1 cellular context compared by ENCODE assay signal in genomic region chr1:116485071-116485735, GRCh38.
TF ChIP-seq lines count a peak whose summit lies in the region.

No MANE protein-coding gene starts in this region.

TF ChIP-seq in HepG2, 621 proteins besides CTCF, POLR2A, EP300 and RAD21 (continued from another document and continues in another):
- TF ChIP-seq ZNF407 (CRISPR knock-in tag; IDR thresholded peaks at IDR 0.05; ENCODE audit: not compliant biosample characterization) (no peak), FOXJ3 (CRISPR knock-in tag; IDR thresholded peaks at IDR 0.05; ENCODE audit: borderline replicate concordance) (peak; percentile 39; the same call in 1 of the 2 replicates), ZNF101 (CRISPR knock-in tag; IDR thresholded peaks at IDR 0.05; ENCODE audit: borderline replicate concordance, low read depth) (no peak), PRPF4 (IDR thresholded peaks at IDR 0.05; ENCODE audit: low read depth, low read length, poor library complexity, severe bottlenecking) (no peak), SRF (IDR thresholded peaks at IDR 0.05; ENCODE audit: low read depth, low read length) (no peak), PPARG (CRISPR knock-in tag; conservative IDR thresholded peaks at IDR 0.05) (peak; percentile 42; the same call in 1 of the 2 replicates), ZSCAN29 (CRISPR knock-in tag; conservative IDR thresholded peaks at IDR 0.05) (0 out of 2 replicates have a peak, but pooled peaks have one; percentile 24), HIVEP1 (CRISPR knock-in tag; IDR thresholded peaks at IDR 0.05) (no peak), KDM3A (CRISPR knock-in tag; IDR thresholded peaks at IDR 0.05; ENCODE audit: low read depth) (peak; percentile 75; the same call in 1 of the 2 replicates), MBD4 (IDR thresholded peaks at IDR 0.05; ENCODE audit: borderline replicate concordance, low read length) (no peak), TBP (CRISPR knock-in tag; IDR thresholded peaks at IDR 0.05) (no peak), SMYD3 (CRISPR knock-in tag; IDR thresholded peaks at IDR 0.05) (no peak), ZFP41 (CRISPR knock-in tag; IDR thresholded peaks at IDR 0.05; ENCODE audit: borderline replicate concordance) (no peak), TOPORS (CRISPR knock-in tag; IDR thresholded peaks at IDR 0.05) (no peak), ZNF552 (CRISPR knock-in tag; IDR thresholded peaks at IDR 0.05; ENCODE audit: borderline replicate concordance) (no peak), CCAR2 (optimal IDR thresholded peaks at IDR 0.05; ENCODE audit: low read depth, low read length) (no peak), ATF2 (CRISPR knock-in tag; IDR thresholded peaks at IDR 0.05) (peak; percentile 58), TBX2 (CRISPR knock-in tag; IDR thresholded peaks at IDR 0.05; ENCODE audit: borderline replicate concordance) (no peak; the same call in 1 of the 2 replicates), MAF1 (CRISPR knock-in tag; IDR thresholded peaks at IDR 0.05; ENCODE audit: borderline replicate concordance) (no peak), NFIB (CRISPR knock-in tag; IDR thresholded peaks at IDR 0.05; ENCODE audit: borderline replicate concordance) (no peak), ZNF180 (CRISPR knock-in tag; IDR thresholded peaks at IDR 0.05; ENCODE audit: borderline replicate concordance, low read depth) (no peak), MTF1 (CRISPR knock-in tag; IDR thresholded peaks at IDR 0.05) (no peak), RERE (CRISPR knock-in tag; IDR thresholded peaks at IDR 0.05; ENCODE audit: low read depth) (no peak), ZNF562 (CRISPR knock-in tag; IDR thresholded peaks at IDR 0.05; ENCODE audit: borderline replicate concordance) (no peak), ZFX (CRISPR knock-in tag; IDR thresholded peaks at IDR 0.05; ENCODE audit: low read depth) (peak; percentile 71), ZNF609 (CRISPR knock-in tag; IDR thresholded peaks at IDR 0.05; ENCODE audit: borderline replicate concordance) (peak; percentile 65; the same call in 1 of the 2 replicates), CBFB (CRISPR knock-in tag; IDR thresholded peaks at IDR 0.05) (no peak), HES4 (CRISPR knock-in tag; IDR thresholded peaks at IDR 0.05; ENCODE audit: borderline replicate concordance) (no peak), ZNF24 (IDR thresholded peaks at IDR 0.05) (no peak), HOXA3 (CRISPR knock-in tag; IDR thresholded peaks at IDR 0.05) (peak; percentile 69; the same call in 1 of the 2 replicates), NONO (IDR thresholded peaks at IDR 0.05) (no peak), NONO (CRISPR knock-in tag; conservative IDR thresholded peaks at IDR 0.05) (no peak), HNRNPUL1 (IDR thresholded peaks at IDR 0.05; ENCODE audit: low read depth, low read length) (no peak), RXRB (CRISPR knock-in tag; IDR thresholded peaks at IDR 0.05; ENCODE audit: borderline replicate concordance) (peak; percentile 100), XBP1 (CRISPR knock-in tag; IDR thresholded peaks at IDR 0.05) (no peak), ZNF121 (CRISPR knock-in tag; IDR thresholded peaks at IDR 0.05) (no peak; the same call in 1 of the 2 replicates), SPEN (CRISPR knock-in tag; IDR thresholded peaks at IDR 0.05; ENCODE audit: low read depth) (peak; percentile 62; the same call in 1 of the 2 replicates), ZNF143 (CRISPR knock-in tag; IDR thresholded peaks at IDR 0.05) (peak; percentile 75), ZNF616 (CRISPR knock-in tag; IDR thresholded peaks at IDR 0.05; ENCODE audit: low read depth) (no peak), IRF2 (CRISPR knock-in tag; IDR thresholded peaks at IDR 0.05) (peak; percentile 64; the same call in 1 of the 2 replicates), PAX8 (CRISPR knock-in tag; IDR thresholded peaks at IDR 0.05; ENCODE audit: borderline replicate concordance) (no peak)
- TF ChIP-seq, protein P1, sequence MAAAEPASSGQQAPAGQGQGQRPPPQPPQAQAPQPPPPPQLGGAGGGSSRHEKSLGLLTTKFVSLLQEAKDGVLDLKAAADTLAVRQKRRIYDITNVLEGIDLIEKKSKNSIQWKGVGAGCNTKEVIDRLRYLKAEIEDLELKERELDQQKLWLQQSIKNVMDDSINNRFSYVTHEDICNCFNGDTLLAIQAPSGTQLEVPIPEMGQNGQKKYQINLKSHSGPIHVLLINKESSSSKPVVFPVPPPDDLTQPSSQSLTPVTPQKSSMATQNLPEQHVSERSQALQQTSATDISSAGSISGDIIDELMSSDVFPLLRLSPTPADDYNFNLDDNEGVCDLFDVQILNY (CRISPR knock-in tag; conservative IDR thresholded peaks at IDR 0.05), result no peak
- TF ChIP-seq, protein P2, sequence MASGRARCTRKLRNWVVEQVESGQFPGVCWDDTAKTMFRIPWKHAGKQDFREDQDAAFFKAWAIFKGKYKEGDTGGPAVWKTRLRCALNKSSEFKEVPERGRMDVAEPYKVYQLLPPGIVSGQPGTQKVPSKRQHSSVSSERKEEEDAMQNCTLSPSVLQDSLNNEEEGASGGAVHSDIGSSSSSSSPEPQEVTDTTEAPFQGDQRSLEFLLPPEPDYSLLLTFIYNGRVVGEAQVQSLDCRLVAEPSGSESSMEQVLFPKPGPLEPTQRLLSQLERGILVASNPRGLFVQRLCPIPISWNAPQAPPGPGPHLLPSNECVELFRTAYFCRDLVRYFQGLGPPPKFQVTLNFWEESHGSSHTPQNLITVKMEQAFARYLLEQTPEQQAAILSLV (CRISPR knock-in tag; IDR thresholded peaks at IDR 0.05; ENCODE audit: borderline replicate concordance), result no peak
